11 cellular contexts compared by ENCODE assay signal in genomic region chr10:48526371-48526821, GRCh38.
DNase-seq lines count a peak whose midpoint lies in the region; ATAC-seq and TF ChIP-seq lines count a peak whose summit lies in the region.
"Had no signal": no experiment of that assay in that cellular context is flagged by ENCODE, and none has a peak within 500 bp of the region (broad histone marks: within the 10 kb centered on the region; RNA-seq: fewer than 3 reads in every experiment).

No MANE protein-coding gene starts in this region.

- H3K27ac Mint-ChIP-seq in type B pancreatic cell: no peak overlapping the region

- peaks cover 53% of the 10 kb centered on the region for H3K27me3 Mint-ChIP-seq in type B pancreatic cell

- H3K27ac ChIP-seq in caudate nucleus (ENCODE audit: low read depth, low read length): peak overlapping the region; percentile 24
- H3K27ac ChIP-seq: 22Rv1 had no signal

- no peaks in the 10 kb centered on the region for H3K36me3 Mint-ChIP-seq in type B pancreatic cell

- ATAC-seq in HG03108 (IDR thresholded peaks at IDR 0.05; ENCODE audit: unreplicated experiment): no peak
- ATAC-seq: esophagus mucosa had no signal

- peaks cover 6% of the 10 kb centered on the region for H3K9me3 Mint-ChIP-seq in type B pancreatic cell

- H3K4me1 Mint-ChIP-seq in type B pancreatic cell (ENCODE audit: unreplicated experiment): peaks cover 10% of the 10 kb centered on the region

- peak; percentile 14 for DNase-seq in NCI-H748 (lab: John Stamatoyannopoulos, UW; ENCODE audit: unreplicated experiment)
- DNase-seq in NCI-H748 treated with DMSO at 0.1 percent for 48 hours (lab: John Stamatoyannopoulos, UW): no peak
- no peak for DNase-seq in caudate nucleus (lab: John Stamatoyannopoulos, UW)
- peak; percentile 37 for DNase-seq in left kidney (ENCODE audit: low read depth, low spot score)
- DNase-seq in type B pancreatic cell (ENCODE audit: extremely low spot score, unreplicated experiment): peak; percentile 29
- DNase-seq in COR-L47 (lab: John Stamatoyannopoulos, UW): no peak
- DNase-seq in HUDEP-2 (lab: John Stamatoyannopoulos, UW; ENCODE audit: unreplicated experiment in 76 of 76): no peak
- DNase-seq: mesendoderm had no signal

- peak overlapping the region; percentile 40 for H3K4me3 Mint-ChIP-seq in type B pancreatic cell

- no peak for TF ChIP-seq CTCF in type B pancreatic cell (conservative IDR thresholded peaks at IDR 0.05)

Comparison
In these comparisons a context has a peak if more than half of its experiments do, and no peak if none do; other contexts are left out.
1. DNase-seq: peak in NCI-H748 (single experiment), left kidney (single experiment) and type B pancreatic cell (single experiment); none in NCI-H748 treated with DMSO at 0.1 percent for 48 hours (single experiment), caudate nucleus (0 of 61), COR-L47 (single experiment) and HUDEP-2 (0 of 76).